ENCODE assay signal across 7 cellular contexts in genomic region chr13:112968380-112968909, GRCh38. TPM values are rescaled to one million over a fixed set of nuclear protein-coding genes. Genes with fewer than 3 reads are reported as not detected.
DNase-seq lines count a peak whose midpoint lies in the region; ATAC-seq, FAIRE-seq and TF ChIP-seq lines count a peak whose summit lies in the region.

No MANE protein-coding gene starts in this region.

- H3K9me3 ChIP-seq in SK-N-SH (no peaks in the 10 kb centered on the region), GM12878 (replicated peaks; ENCODE audit: control insufficient read depth, insufficient read depth, low read length) (no peaks in the 10 kb centered on the region), lower lobe of right lung (no peaks in the 10 kb centered on the region)

- SMC1A ChIA-PET in GM12878 (lab: Charles Lee; ENCODE audit: uncharacterized antibody, unreplicated experiment), result no interaction called here

- no peaks in the 10 kb centered on the region for H3K79me2 ChIP-seq in SK-N-SH (ENCODE audit: insufficient read depth)
- H3K79me2 ChIP-seq in GM12878 (ENCODE audit: control insufficient read depth, insufficient read depth, low read length), result no peaks in the 10 kb centered on the region

- no peaks in the 10 kb centered on the region for H3K9me2 ChIP-seq in SK-N-SH

- H3K36me3 ChIP-seq in SK-N-SH (replicated peaks in 1 of 2; ENCODE audit: control insufficient read depth in 1 of 2, insufficient read depth in 2 of 2, low read length in 1 of 2), result no peaks in the 10 kb centered on the region
- no peaks in the 10 kb centered on the region for H3K36me3 ChIP-seq in GM12878 (ENCODE audit: control insufficient read depth in 2 of 2, insufficient read depth in 2 of 2, low read length in 1 of 2)
- H3K36me3 ChIP-seq in lower lobe of right lung, result no peaks in the 10 kb centered on the region

- RAD21 ChIA-PET in GM12878 (lab: Charles Lee; ENCODE audit: unreplicated experiment), result no interaction called here

- 0% methylated on average over 5 of the region's 52 CpGs for WGBS in SK-N-SH (ENCODE audit: low lambda C conversion rate)
- WGBS in GM12878 (ENCODE audit: insufficient coverage, insufficient replicate concordance, low lambda C conversion rate, missing lambda C conversion rate), result 9% methylated on average over 36 of the region's 52 CpGs

- intact Hi-C loops in GM12878 (cut with micrococcal nuclease; ENCODE audit: unreplicated experiment) (no loop called here), lower lobe of right lung (cut with DNase I) (no loop called here)

- no peak for FAIRE-seq in GM12878 (lab: Jason Lieb, UNC)
- no peak for FAIRE-seq in D721Med (lab: Jason Lieb, UNC)

- BruUV-seq in GM12878 (replicated peaks; lab: Mats Ljungman, UMichigan), result no TSS peak

- H3K27me3 ChIP-seq in SK-N-SH (ENCODE audit: insufficient read depth) (peaks cover 33% of the 10 kb centered on the region), GM12878 (replicated peaks in 1 of 2; ENCODE audit: control insufficient read depth in 2 of 2, insufficient read depth in 2 of 2, low read length in 1 of 2) (peaks cover 0 to 2% of the 10 kb centered on the region in 2 experiments; a peak in 2 of 4 replicates), lower lobe of right lung (ENCODE audit: low read depth) (peaks cover 7% of the 10 kb centered on the region)

- no peaks in the 10 kb centered on the region for H3F3A ChIP-seq in SK-N-SH (replicated peaks; ENCODE audit: insufficient read depth)

- H3K27ac ChIP-seq in SK-N-SH (ENCODE audit: low read depth in 2 of 2, low read length in 1 of 2), result peak overlapping the region in 1 of 2 experiments; percentile 47; a peak in 1 of 4 replicates
- H3K27ac ChIP-seq in GM12878 (ENCODE audit: control insufficient read depth, insufficient read depth), result no peak overlapping the region
- H3K27ac ChIP-seq in lower lobe of right lung, result peak overlapping the region; percentile 79

- TF ChIP-seq CTCF in SK-N-SH (IDR thresholded peaks at IDR 0.05), result no peak
- TF ChIP-seq CTCF in GM12878 (IDR thresholded peaks at IDR 0.05 in 2 of 3, conservative IDR thresholded peaks at IDR 0.05 in 1 of 3; ENCODE audit: control insufficient read depth in 2 of 3, extremely low read depth in 1 of 3, insufficient read depth in 1 of 3, low read depth in 3 of 3, low read length in 3 of 3), result no peak
- TF ChIP-seq CTCF in lower lobe of right lung (IDR thresholded peaks at IDR 0.05), result peak; percentile 12
- no peak for TF ChIP-seq CTCF in D721Med (IDR thresholded peaks at IDR 0.05; ENCODE audit: insufficient read depth, missing control alignments)

- no peak for TF ChIP-seq POLR2A in GM12878 (IDR thresholded peaks at IDR 0.05; ENCODE audit: low read depth, low read length)

- CTCF ChIA-PET in SK-N-SH (lab: Yijun Ruan, JAX), result interaction anchor here (0.9 to 4.8 kb wide), 12 partner anchors 10 to 186 kb away, joined by 3 to 52 read pairs (median 5); no protein-coding TSS in a partner anchor
- CTCF ChIA-PET in GM12878 (lab: Yijun Ruan, JAX), result interaction anchor here (0.6 kb wide), 1 partner anchor 192 kb away, joined by 3 read pairs; no protein-coding TSS in a partner anchor

- H3K4me2 ChIP-seq in SK-N-SH (peak overlapping the region; percentile 28; the same call in 1 of the 2 replicates), GM12878 (ENCODE audit: control insufficient read depth, insufficient read depth) (peak overlapping the region; percentile 63; the same call in 1 of the 2 replicates)

- in situ Hi-C loops in GM12878 (cut with MboI), result no loop called here

- H2AFZ ChIP-seq in SK-N-SH (ENCODE audit: low read depth) (no peak overlapping the region), GM12878 (ENCODE audit: control insufficient read depth, low read depth, low read length) (no peak overlapping the region; the same call in 1 of the 2 replicates)

- H3K9ac ChIP-seq in SK-N-SH (no peak overlapping the region), GM12878 (ENCODE audit: control insufficient read depth, insufficient read depth, low read length) (no peak overlapping the region)

- H3K4me1 ChIP-seq in SK-N-SH (ENCODE audit: control insufficient read depth in 1 of 2, insufficient read depth in 2 of 2, low read depth in 1 of 2, low read length in 1 of 2) (peaks cover 0 to 19% of the 10 kb centered on the region in 2 experiments; a peak in 2 of 4 replicates), GM12878 (ENCODE audit: control insufficient read depth, insufficient read depth, low read length) (no peaks in the 10 kb centered on the region), lower lobe of right lung (peaks cover 19% of the 10 kb centered on the region)

- TF ChIP-seq RAD21 in SK-N-SH (IDR thresholded peaks at IDR 0.05; ENCODE audit: low read length) (no peak), GM12878 (IDR thresholded peaks at IDR 0.05; ENCODE audit: insufficient read depth, low read depth, low read length) (no peak)

- ATAC-seq in HG03175 (IDR thresholded peaks at IDR 0.05; ENCODE audit: unreplicated experiment) (peak; percentile 48), GM12878 (no peak), lower lobe of right lung (peak; percentile 84 to 87)

- TF ChIP-seq EP300 in SK-N-SH (IDR thresholded peaks at IDR 0.05; ENCODE audit: borderline replicate concordance in 1 of 2, low read depth in 1 of 2, low read length in 1 of 2) (no peak), GM12878 (IDR thresholded peaks at IDR 0.05; ENCODE audit: borderline replicate concordance in 1 of 2, control insufficient read depth in 1 of 2, low read depth in 2 of 2, low read length in 2 of 2) (no peak)

- H3K4me3 ChIP-seq in SK-N-SH (ENCODE audit: low read depth in 2 of 2, low read length in 1 of 2) (peak overlapping the region; percentile 38 to 55; a peak in 3 of 4 replicates), GM12878 (peak overlapping the region; percentile 6; the same call in 1 of the 2 replicates), lower lobe of right lung (peak overlapping the region; percentile 60)

- DNase-seq in SK-N-SH, result peak; percentile 82
- no peak for DNase-seq in GM12878 (ENCODE audit: low read depth, low spot score)
- peak; percentile 76 for DNase-seq in lower lobe of right lung
- DNase-seq in stimulated activated CD8-positive, alpha-beta memory T cell treated with anti-CD3 and anti-CD28 coated beads, Interleukin-4, amount 100 ng/mL, for 24 hours (ENCODE audit: low read depth), result peak; percentile 12
- DNase-seq in D721Med (ENCODE audit: insufficient read length, low spot score), result no peak
- no peak for DNase-seq in HuH-7.5 (ENCODE audit: low spot score)

- H4K20me1 ChIP-seq in SK-N-SH (ENCODE audit: insufficient read depth) (no peaks in the 10 kb centered on the region), GM12878 (ENCODE audit: control insufficient read depth, insufficient read depth) (no peaks in the 10 kb centered on the region)

- POLR2A ChIA-PET in SK-N-SH (lab: Yijun Ruan, JAX), result interaction anchor here (1.6 to 3.6 kb wide), 2 partner anchors 11 to 32 kb away, joined by 6 to 34 read pairs; no protein-coding TSS in a partner anchor
- POLR2A ChIA-PET in GM12878 (lab: Charles Lee), result no interaction called here

TF ChIP-seq in SK-N-SH, 30 proteins besides CTCF, POLR2A, EP300 and RAD21:
- no peak for TF ChIP-seq FOXJ3 (CRISPR knock-in tag; IDR thresholded peaks at IDR 0.05)
- TF ChIP-seq MXI1 (IDR thresholded peaks at IDR 0.05; ENCODE audit: low read depth, low read length), result peak; percentile 61; the same call in 1 of the 2 replicates
- TF ChIP-seq TEAD4 (IDR thresholded peaks at IDR 0.05; ENCODE audit: borderline replicate concordance, insufficient read depth), result no peak
- TF ChIP-seq RCOR1 (IDR thresholded peaks at IDR 0.05; ENCODE audit: low read length), result no peak

TF ChIP-seq in GM12878, 131 proteins besides CTCF, POLR2A, EP300 and RAD21 (continues in another document):
- no peak for TF ChIP-seq KAT2A (conservative IDR thresholded peaks at IDR 0.05; ENCODE audit: control insufficient read depth, low read depth, low read length)
- TF ChIP-seq NFYA (IDR thresholded peaks at IDR 0.05; ENCODE audit: borderline replicate concordance, low read depth, low read length), result no peak
- TF ChIP-seq MEF2B (IDR thresholded peaks at IDR 0.05; ENCODE audit: partially characterized antibody, poor library complexity, severe bottlenecking), result peak; percentile 28

RNA-seq across cellular contexts. Expression of gene MCF2L, which starts 0.6 kb away (rescaled TPM):
- 0.56 and 1.1 TPM in 2 replicates for polyA plus RNA-seq in SK-N-SH (2012; rRNA removed)
- polyA plus RNA-seq in SK-N-SH (2012; cell fraction: cytosol; rRNA removed), result 0.58 and 1.00 TPM in 2 replicates
- 2.7 and 4.1 TPM in 2 replicates for polyA plus RNA-seq in SK-N-SH (2012; cell fraction: nucleus; rRNA removed)
- 1.1 and 2.9 TPM in 2 replicates for total RNA-seq in GM12878 (2013; cell fraction: nucleolus; rRNA removed)
- 0.06 and 0.16 TPM in 2 replicates for total RNA-seq in GM12878 (2014; rRNA removed)
- total RNA-seq in GM12878 (2014; rRNA removed; fragmentation: Illumina TruSeq; extraction: Trizol), result 0.05 and 0.22 TPM in 2 replicates
- 0.96 and 1.1 TPM in 2 replicates for total RNA-seq in GM12878 (2021)
- polyA plus RNA-seq in GM12878 (2011; ENCODE audit: low read depth), result 0.37 TPM
- polyA plus RNA-seq in GM12878 (2011; rRNA removed), result 0.20 and 0.48 TPM in 2 replicates
- polyA plus RNA-seq in GM12878 (2011; cell fraction: cytosol; rRNA removed), result 0.18 and 0.21 TPM in 2 replicates
- 0.94 and 1.4 TPM in 2 replicates for polyA plus RNA-seq in GM12878 (2011; cell fraction: nucleus; rRNA removed)
- 0.61 and 0.91 TPM in 2 replicates for polyA plus RNA-seq in GM12878 (2012)
- 0.06 and 0.11 TPM in 2 replicates for polyA plus RNA-seq in GM12878 (2014; fragmentation: Illumina TruSeq; extraction: Trizol)
- not detected for polyA plus RNA-seq in GM12878 (2014; fragmentation: Nextera tagmentation; extraction: Ambion mirVana)
- 0.06 and 0.37 TPM in 2 replicates for polyA plus RNA-seq in GM12878 (2014; rRNA removed)
- under 1 TPM; 0.10 to 0.19 TPM for polyA plus RNA-seq in GM12878 (2016; fragmentation: Nextera tagmentation; extraction: Ambion mirVana)
- polyA minus RNA-seq in GM12878 (2011; rRNA and poly(A)+ RNA removed), result 0.15 and 1.1 TPM in 2 replicates
- polyA minus RNA-seq in GM12878 (2011; cell fraction: cytosol; rRNA and poly(A)+ RNA removed), result 1.3 and 3.4 TPM in 2 replicates
- polyA minus RNA-seq in GM12878 (2011; cell fraction: nucleus; rRNA and poly(A)+ RNA removed), result 0.36 and 1.5 TPM in 2 replicates
- total RNA-seq in lower lobe of right lung, result 42.4 TPM

Comparison
In these comparisons a context has a peak if more than half of its experiments do, and no peak if none do; other contexts are left out.
1. DNase-seq: peak in SK-N-SH (single experiment), lower lobe of right lung (single experiment) and stimulated activated CD8-positive, alpha-beta memory T cell treated with anti-CD3 and anti-CD28 coated beads, Interleukin-4, amount 100 ng/mL, for 24 hours (single experiment); none in GM12878 (single experiment), D721Med (single experiment) and HuH-7.5 (single experiment).
2. H3K4me3 ChIP-seq: peak in every context shown above with its lines; median percentile 60 in lower lobe of right lung; 46 in SK-N-SH; 6 in GM12878.
3. RNA of gene MCF2L, which starts 0.6 kb away (total RNA-seq): 42.4 TPM in lower lobe of right lung (single experiment); 0.05 to 2.9 TPM in GM12878; every median in the first group is over 10 times any median in the second.